Comparison of ENCODE assay signal across 31 cellular contexts in genomic region chr11:89175796-89176195, GRCh38. TPM values are rescaled to one million over a fixed set of nuclear protein-coding genes. Genes with fewer than 3 reads are reported as not detected.
DNase-seq lines count a peak whose midpoint lies in the region; ATAC-seq, FAIRE-seq and TF ChIP-seq lines count a peak whose summit lies in the region.
"Had no signal": no experiment of that assay in that cellular context is flagged by ENCODE, and none has a peak within 500 bp of the region (broad histone marks: within the 10 kb centered on the region; RNA-seq: fewer than 3 reads in every experiment).

No MANE protein-coding gene starts in this region.

- TF ChIP-seq POLR2A in body of pancreas (IDR thresholded peaks at IDR 0.05) = no peak

- intact Hi-C loops in body of pancreas (cut with DNase I) = no loop called here

- H3K36me3 Mint-ChIP-seq in HFFc6 (ENCODE audit: low read depth) = no peaks in the 10 kb centered on the region
- H3K36me3 Mint-ChIP-seq: brain; CD4-positive, alpha-beta memory T cell had no signal

- no peak for FAIRE-seq in frontal cortex (lab: Jason Lieb, UNC)
- FAIRE-seq: H54, HepG2 had no signal

- TF ChIP-seq CTCF in HFFc6 (IDR thresholded peaks at IDR 0.05) (no peak), body of pancreas (IDR thresholded peaks at IDR 0.05) (no peak)

- no peak overlapping the region for H3K27ac Mint-ChIP-seq in HFFc6
- H3K27ac Mint-ChIP-seq: activated naive CD8-positive, alpha-beta T cell treated with anti-CD3 and anti-CD28 coated beads, Interleukin-2, amount 50 U/mL, for 24 hours; CD4-positive, alpha-beta memory T cell; nephron progenitor cell had no signal

- DNase-seq in GM03348 (ENCODE audit: low spot score) = peak; percentile 7
- DNase-seq in SK-MEL-5 (ENCODE audit: low read depth, low spot score) = peak; percentile 97
- DNase-seq in foreskin melanocyte = peak; percentile 95
- DNase-seq in stromal cell of bone marrow (ENCODE audit: low read depth) = peak; percentile 4
- DNase-seq in HFFc6 = no peak
- no peak for DNase-seq in body of pancreas
- DNase-seq in frontal cortex (ENCODE audit: low spot score in 2 of 2) = no peak
- DNase-seq: activated CD4-positive, alpha-beta T cell treated with anti-CD3 and anti-CD28 coated beads for 1 hour; activated gamma-delta T cell; activated naive CD8-positive, alpha-beta T cell treated with anti-CD3 and anti-CD28 coated beads, Interleukin-2, amount 50 U/mL, for 24 hours; activated T-cell treated with anti-CD3 and anti-CD28 coated beads, Interleukin-2, amount 50 U/mL, for 1 hour; CD4-positive, alpha-beta memory T cell; gastrocnemius medialis; GDM1; lower lobe of right lung; mucosa of descending colon; NCI-H1092 treated with DMSO at 0.1 percent for 48 hours; NCI-H1930; NCI-H345; nephron progenitor cell; Right ventricle myocardium superior; stimulated activated naive CD4-positive, alpha-beta T cell treated with Interleukin-2 at 50 U/mL for 16 hours; SW 1271 had no signal

- no peaks in the 10 kb centered on the region for H3K4me1 ChIP-seq in body of pancreas
- H3K4me1 ChIP-seq: gastrocnemius medialis, lower lobe of right lung had no signal

- WGBS in body of pancreas, 2 donors = 53 to 70% methylated on average over 2 of the region's 2 CpGs

- H3K27me3 ChIP-seq in body of pancreas = no peaks in the 10 kb centered on the region
- H3K27me3 ChIP-seq: gastrocnemius medialis had no signal

- H3K27ac ChIP-seq in body of pancreas = no peak overlapping the region
- H3K27ac ChIP-seq: gastrocnemius medialis, lower lobe of right lung had no signal

- no peaks in the 10 kb centered on the region for H3K9me3 ChIP-seq in body of pancreas
- H3K9me3 ChIP-seq: gastrocnemius medialis, lower lobe of right lung, mucosa of descending colon had no signal

- H3K9me3 Mint-ChIP-seq in HFFc6 = no peaks in the 10 kb centered on the region
- H3K9me3 Mint-ChIP-seq: activated naive CD8-positive, alpha-beta T cell treated with anti-CD3 and anti-CD28 coated beads, Interleukin-2, amount 50 U/mL, for 24 hours; brain; nephron progenitor cell had no signal

- no peaks in the 10 kb centered on the region for H3K27me3 Mint-ChIP-seq in HFFc6 (ENCODE audit: insufficient read depth)
- H3K27me3 Mint-ChIP-seq: activated naive CD8-positive, alpha-beta T cell treated with anti-CD3 and anti-CD28 coated beads, Interleukin-2, amount 50 U/mL, for 24 hours; brain; CD4-positive, alpha-beta memory T cell had no signal

- peaks cover 16% of the 10 kb centered on the region for H3K4me1 Mint-ChIP-seq in HFFc6 (ENCODE audit: low read depth)
- H3K4me1 Mint-ChIP-seq: activated naive CD8-positive, alpha-beta T cell treated with anti-CD3 and anti-CD28 coated beads, Interleukin-2, amount 50 U/mL, for 24 hours; CD4-positive, alpha-beta memory T cell had no signal

- H3K4me3 Mint-ChIP-seq in HFFc6 = no peak overlapping the region
- H3K4me3 Mint-ChIP-seq: activated naive CD8-positive, alpha-beta T cell treated with anti-CD3 and anti-CD28 coated beads, Interleukin-2, amount 50 U/mL, for 24 hours; brain; CD4-positive, alpha-beta memory T cell; nephron progenitor cell had no signal

- no peak for ATAC-seq in body of pancreas
- ATAC-seq: activated naive CD8-positive, alpha-beta T cell treated with anti-CD3 and anti-CD28 coated beads, Interleukin-2, amount 50 U/mL, for 24 hours; gastrocnemius medialis; HepG2; lower lobe of right lung; mucosa of descending colon; sciatic nerve had no signal

- in situ Hi-C loops in SK-MEL-5 (cut with HindIII; ENCODE audit: low pct_unique_long_range_greater_than_20kb, low sequenced_read_pairs) = no loop called here

- no peak overlapping the region for H3K4me3 ChIP-seq in body of pancreas
- H3K4me3 ChIP-seq: gastrocnemius medialis, lower lobe of right lung, mucosa of descending colon had no signal

- H3K36me3 ChIP-seq in body of pancreas (replicated peaks in 1 of 2; ENCODE audit: insufficient read depth in 1 of 2, low read depth in 2 of 2) = no peaks in the 10 kb centered on the region
- H3K36me3 ChIP-seq: gastrocnemius medialis, lower lobe of right lung had no signal

RNA-seq across cellular contexts. Expression of gene TYR, which starts 1.9 kb away (rescaled TPM):
- 1,340 and 1,434 TPM in 2 replicates for total RNA-seq in SK-MEL-5 (2014; rRNA removed; shearing (Covaris generic))
- polyA plus RNA-seq in SK-MEL-5 (2015; cell fraction: cytosol; rRNA removed) = 702 and 779 TPM in 2 replicates
- 505 and 510 TPM in 2 replicates for polyA plus RNA-seq in SK-MEL-5 (2015; cell fraction: nucleus; rRNA removed)
- not detected for total RNA-seq in HFFc6 (2021; fragmentation: NEBNext Ultra II Directional; extraction: Animal tissue kit (Norgen Biotek cat#: 25700))
- not detected for total RNA-seq in body of pancreas
- total RNA-seq in frontal cortex = not detected
- total RNA-seq: CD4-positive, alpha-beta memory T cell; chondrocyte; epithelial cell of proximal tubule; gastrocnemius medialis; HepG2; kidney epithelial cell; LHCN-M2; lower lobe of right lung; mucosa of descending colon; Right ventricle myocardium superior; sciatic nerve had no signal
- polyA plus RNA-seq: CD4-positive, alpha-beta memory T cell; HepG2 had no signal

Comparison
In these comparisons a context has a peak if more than half of its experiments do, and no peak if none do; other contexts are left out.
1. DNase-seq: peak in GM03348 (single experiment), SK-MEL-5 (single experiment), foreskin melanocyte (single experiment) and stromal cell of bone marrow (single experiment); none in HFFc6 (single experiment), body of pancreas (0 of 4) and frontal cortex (0 of 2).
2. RNA of gene TYR, which starts 1.9 kb away (total RNA-seq): 1,340 to 1,434 TPM in SK-MEL-5; not detected in HFFc6, not detected in body of pancreas and not detected in frontal cortex (single experiment); every median in the first group is over 1,000 times any median in the second.